Comparison of ENCODE assay signal across 17 cellular contexts in genomic region chr4:31617667-31618066, GRCh38.
"Had no signal": no experiment of that assay in that cellular context is flagged by ENCODE, and none has a peak within 500 bp of the region (broad histone marks: within the 10 kb centered on the region; RNA-seq: fewer than 3 reads in every experiment).

No MANE protein-coding gene starts in this region.

- FAIRE-seq: keratinocyte had no signal

- H3K36me3 ChIP-seq: left ventricle myocardium inferior, lower lobe of right lung, ovary, right atrium auricular region, sigmoid colon, tibial nerve, upper lobe of right lung, vagina had no signal

- DNase-seq: dermis blood vessel endothelial cell; foreskin keratinocyte; immature natural killer cell; left ventricle myocardium inferior; lower lobe of right lung; natural killer cell; nucleus accumbens; ovary; sigmoid colon; stimulated activated CD4-positive, alpha-beta T cell treated with anti-CD3 and anti-CD28 coated beads, Interleukin-2, amount 100 ng/mL, for 24 hours; stimulated activated naive CD8-positive, alpha-beta T cell treated with anti-CD3 and anti-CD28 coated beads, Interleukin-15, Interleukin-2, amounts not matched to agents 100 U/mL and 50 U/mL, for 24 hours; upper lobe of right lung had no signal

- H3K9me3 ChIP-seq: left ventricle myocardium inferior, lower lobe of right lung, ovary, right atrium auricular region, sigmoid colon, tibial nerve, upper lobe of right lung, vagina had no signal

- H3K4me1 ChIP-seq: foreskin keratinocyte, left ventricle myocardium inferior, lower lobe of right lung, right atrium auricular region, sigmoid colon, tibial nerve, upper lobe of right lung, vagina had no signal

- H3K27ac ChIP-seq: foreskin keratinocyte, left ventricle myocardium inferior, lower lobe of right lung, ovary, right atrium auricular region, sigmoid colon, skin epidermis, tibial nerve, upper lobe of right lung, vagina had no signal

- ATAC-seq: foreskin keratinocyte; lower lobe of right lung; natural killer cell; stimulated activated naive CD8-positive, alpha-beta T cell treated with anti-CD3 and anti-CD28 coated beads, Interleukin-15, Interleukin-2, amounts not matched to agents 100 U/mL and 50 U/mL, for 24 hours; upper lobe of right lung had no signal

- H3K27me3 ChIP-seq: foreskin keratinocyte, ovary, right atrium auricular region, sigmoid colon, tibial nerve, upper lobe of right lung, vagina had no signal

- H3K4me3 ChIP-seq: left ventricle myocardium inferior, lower lobe of right lung, ovary, right atrium auricular region, sigmoid colon, skin epidermis, tibial nerve, upper lobe of right lung, vagina had no signal
